Comparison of ENCODE assay signal across 21 cellular contexts in the genomic region with DNA sequence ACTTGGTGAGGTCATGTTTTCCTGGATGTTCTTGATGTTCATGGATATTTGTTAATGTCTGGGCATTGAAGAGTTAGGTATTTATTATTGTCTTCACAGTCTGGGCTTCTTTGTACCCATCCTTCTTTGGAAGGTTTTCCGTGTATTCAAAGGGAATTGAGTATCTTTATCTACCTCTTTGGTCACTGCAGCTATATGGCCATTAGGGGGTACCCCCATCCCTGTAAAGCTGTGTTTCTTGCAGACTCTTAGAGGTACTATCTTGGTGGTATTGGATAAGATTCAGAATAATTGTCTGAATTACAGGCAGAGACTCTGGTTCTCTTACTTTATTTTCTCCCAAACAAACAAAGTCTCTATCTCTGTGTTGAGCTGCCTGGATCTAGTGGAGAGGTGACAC.
DNase-seq lines count a peak whose midpoint lies in the region; ATAC-seq, FAIRE-seq and TF ChIP-seq lines count a peak whose summit lies in the region.
"Had no signal": no experiment of that assay in that cellular context is flagged by ENCODE, and none has a peak within 500 bp of the region (broad histone marks: within the 10 kb centered on the region; RNA-seq: fewer than 3 reads in every experiment).

No MANE protein-coding gene starts in this region.

- H3K27ac Mint-ChIP-seq in endodermal cell (no peak overlapping the region), Caco-2 (ENCODE audit: unreplicated experiment) (no peak overlapping the region)
- H3K27ac Mint-ChIP-seq: CD14-positive monocyte; CD4-positive, alpha-beta memory T cell had no signal

- TF ChIP-seq POLR2A in HepG2 (IDR thresholded peaks at IDR 0.05; ENCODE audit: insufficient read depth in 1 of 2, low read depth in 2 of 2, low read length in 2 of 2) (no peak), right lobe of liver (IDR thresholded peaks at IDR 0.05) (no peak)

- in situ Hi-C loops in HepG2 (cut with HindIII; ENCODE audit: extremely low pct_ligation_motif_present, low pct_unique_long_range_greater_than_20kb), result no loop called here

- H3K27ac ChIP-seq in HepG2 (ENCODE audit: extremely low read length, insufficient read depth, low read length) (no peak overlapping the region), right lobe of liver (no peak overlapping the region), endodermal cell (ENCODE audit: low read depth, low read length) (no peak overlapping the region), small intestine (ENCODE audit: low read depth in 1 of 2, low read length in 1 of 2) (no peak overlapping the region)
- H3K27ac ChIP-seq: 22Rv1, BLaER1, GM23248 had no signal

- H3K4me3 ChIP-seq in HepG2 (replicated peaks in 1 of 3; ENCODE audit: insufficient read depth in 1 of 3, low read depth in 2 of 3, low read length in 3 of 3) (no peak overlapping the region), right lobe of liver (no peak overlapping the region), endodermal cell (ENCODE audit: low read length) (no peak overlapping the region), small intestine (ENCODE audit: low read depth in 1 of 2, low read length in 2 of 2) (no peak overlapping the region), Caco-2 (ENCODE audit: low read depth, low read length) (no peak overlapping the region)
- H3K4me3 ChIP-seq: BLaER1, GM23248 had no signal

- POLR2A ChIA-PET in HepG2 (lab: Yijun Ruan, JAX) (interaction anchor here (0.6 kb wide), 1 partner anchor 20 kb away, joined by 3 read pairs; no protein-coding TSS in a partner anchor), Caco-2 (lab: Charles Lee) (no interaction called here)

- no peaks in the 10 kb centered on the region for H4K20me1 ChIP-seq in HepG2 (ENCODE audit: insufficient read depth, low read length)
- H4K20me1 ChIP-seq: BLaER1 had no signal

- FAIRE-seq in HepG2 (lab: Jason Lieb, UNC) (no peak), frontal cortex (lab: Jason Lieb, UNC) (no peak), small intestine (lab: Jason Lieb, UNC) (no peak)
- FAIRE-seq: G401.6, GM12891, GM19239 had no signal

- no peak overlapping the region for H3K4me2 ChIP-seq in HepG2 (ENCODE audit: low read depth, low read length)
- H3K4me2 ChIP-seq: BLaER1 had no signal

- no peak for DNase-seq in HepG2 (ENCODE audit: low spot score)
- DNase-seq in right lobe of liver, result no peak
- DNase-seq in endodermal cell, result peak; percentile 52
- peak; percentile 19 for DNase-seq in iPS-NIHi7 (ENCODE audit: extremely low spot score)
- DNase-seq in frontal cortex (ENCODE audit: low spot score in 2 of 2), result no peak
- no peak for DNase-seq in EL
- no peak for DNase-seq in small intestine
- no peak for DNase-seq in Caco-2
- DNase-seq: Calu3; CD4-positive, alpha-beta memory T cell; DMS 273 treated with DMSO at 0.1 percent for 48 hours; DMS53; DND-41; GM23248; H7 had no signal

- ATAC-seq in HepG2 (no peak), right lobe of liver (no peak)

- H3K9me3 ChIP-seq in HepG2 (ENCODE audit: low read length) (no peaks in the 10 kb centered on the region), right lobe of liver (no peaks in the 10 kb centered on the region), endodermal cell (ENCODE audit: control insufficient read depth, low read length) (no peaks in the 10 kb centered on the region), small intestine (ENCODE audit: control insufficient read depth, low read depth) (no peaks in the 10 kb centered on the region), Caco-2 (no peaks in the 10 kb centered on the region)

- H3K4me1 Mint-ChIP-seq in endodermal cell, result no peaks in the 10 kb centered on the region
- no peaks in the 10 kb centered on the region for H3K4me1 Mint-ChIP-seq in Caco-2 (ENCODE audit: low read depth, unreplicated experiment)
- H3K4me1 Mint-ChIP-seq: CD14-positive monocyte; CD4-positive, alpha-beta memory T cell had no signal

- H3K9me3 Mint-ChIP-seq in endodermal cell (peaks cover 3% of the 10 kb centered on the region), Caco-2 (ENCODE audit: unreplicated experiment) (peaks cover 10% of the 10 kb centered on the region)

- CTCF ChIA-PET in HepG2 (lab: Yijun Ruan, JAX; ENCODE audit: low intra/inter-chr PET ratio, low total read pairs) (no interaction called here), Caco-2 (lab: Charles Lee) (no interaction called here)

- no peaks in the 10 kb centered on the region for H3K4me1 ChIP-seq in HepG2 (ENCODE audit: insufficient read depth, low read length)
- no peaks in the 10 kb centered on the region for H3K4me1 ChIP-seq in right lobe of liver
- H3K4me1 ChIP-seq in endodermal cell (ENCODE audit: control insufficient read depth, insufficient read depth, low read length), result no peaks in the 10 kb centered on the region
- H3K4me1 ChIP-seq in small intestine (ENCODE audit: control insufficient read depth in 2 of 2, insufficient read depth in 1 of 2, low read depth in 1 of 2, low read length in 1 of 2), result no peaks in the 10 kb centered on the region
- H3K4me1 ChIP-seq in Caco-2, result no peaks in the 10 kb centered on the region
- H3K4me1 ChIP-seq: BLaER1 had no signal

- no peaks in the 10 kb centered on the region for H3K27me3 Mint-ChIP-seq in endodermal cell (ENCODE audit: insufficient read depth)
- H3K27me3 Mint-ChIP-seq in Caco-2 (ENCODE audit: insufficient read depth, unreplicated experiment), result peaks cover 4% of the 10 kb centered on the region
- H3K27me3 Mint-ChIP-seq: CD4-positive, alpha-beta memory T cell had no signal

- no peak for TF ChIP-seq EP300 in HepG2 (IDR thresholded peaks at IDR 0.05; ENCODE audit: low read depth in 2 of 2, low read length in 2 of 2)
- no peak for TF ChIP-seq EP300 in HepG2 (CRISPR knock-in tag; IDR thresholded peaks at IDR 0.05; ENCODE audit: borderline replicate concordance)

- H2AFZ ChIP-seq in HepG2 (ENCODE audit: low read length), result no peak overlapping the region
- H2AFZ ChIP-seq: GM23248 had no signal

- intact Hi-C loops in HepG2 (cut with micrococcal nuclease; ENCODE audit: unreplicated experiment) (no loop called here), right lobe of liver (cut with DNase I) (no loop called here), Caco-2 (cut with micrococcal nuclease; ENCODE audit: unreplicated experiment) (no loop called here)

- H3K27me3 ChIP-seq in HepG2 (ENCODE audit: control insufficient read depth in 1 of 2, insufficient read depth in 2 of 2, low read length in 2 of 2) (no peaks in the 10 kb centered on the region), right lobe of liver (no peaks in the 10 kb centered on the region), endodermal cell (ENCODE audit: control insufficient read depth, insufficient read depth, low read length, poor library complexity, severe bottlenecking) (no peaks in the 10 kb centered on the region), small intestine (ENCODE audit: control insufficient read depth in 2 of 2, insufficient read depth in 2 of 2, low read length in 2 of 2) (no peaks in the 10 kb centered on the region), Caco-2 (replicated peaks; ENCODE audit: control insufficient read depth, insufficient read depth, low read length) (no peaks in the 10 kb centered on the region)
- H3K27me3 ChIP-seq: BLaER1 had no signal

- H3K36me3 ChIP-seq in HepG2 (replicated peaks in 1 of 2; ENCODE audit: control insufficient read depth in 1 of 2, insufficient read depth in 2 of 2, low read length in 2 of 2), result no peaks in the 10 kb centered on the region
- no peaks in the 10 kb centered on the region for H3K36me3 ChIP-seq in right lobe of liver
- H3K36me3 ChIP-seq in endodermal cell (ENCODE audit: control insufficient read depth, insufficient read depth, low read length), result no peaks in the 10 kb centered on the region
- no peaks in the 10 kb centered on the region for H3K36me3 ChIP-seq in small intestine (ENCODE audit: control insufficient read depth in 2 of 2, insufficient read depth in 2 of 2, low read length in 2 of 2)
- no peaks in the 10 kb centered on the region for H3K36me3 ChIP-seq in Caco-2 (ENCODE audit: control insufficient read depth, insufficient read depth, low read length)
- H3K36me3 ChIP-seq: BLaER1 had no signal

- TF ChIP-seq RAD21 in HepG2 (CRISPR knock-in tag; IDR thresholded peaks at IDR 0.05), result no peak

- no peaks in the 10 kb centered on the region for H3K36me3 Mint-ChIP-seq in endodermal cell (ENCODE audit: low read depth)
- no peaks in the 10 kb centered on the region for H3K36me3 Mint-ChIP-seq in Caco-2 (ENCODE audit: insufficient read depth, unreplicated experiment)
- H3K36me3 Mint-ChIP-seq: CD14-positive monocyte; CD4-positive, alpha-beta memory T cell had no signal

- no peak overlapping the region for H3K9ac ChIP-seq in HepG2 (ENCODE audit: insufficient read depth, low read depth, low read length)
- H3K9ac ChIP-seq in endodermal cell (ENCODE audit: extremely low read depth, low read length, poor library complexity, severe bottlenecking), result no peak overlapping the region
- H3K9ac ChIP-seq: BLaER1, GM23248 had no signal

- H3K4me3 Mint-ChIP-seq in endodermal cell (no peak overlapping the region), Caco-2 (ENCODE audit: unreplicated experiment) (no peak overlapping the region)
- H3K4me3 Mint-ChIP-seq: CD14-positive monocyte; CD4-positive, alpha-beta memory T cell had no signal

- BruUV-seq in HepG2 (replicated peaks; lab: Mats Ljungman, UMichigan) (no TSS peak), Caco-2 (replicated peaks; lab: Mats Ljungman, UMichigan) (no TSS peak)

- WGBS in HepG2 (ENCODE audit: low lambda C conversion rate), result 8% methylated on average over 1 of the region's 1 CpG
- WGBS in right lobe of liver (ENCODE audit: insufficient coverage, low coverage, low lambda C conversion rate, missing lambda C conversion rate), result 17% methylated on average over 1 of the region's 1 CpG
- WGBS in endodermal cell (ENCODE audit: insufficient coverage in 1 of 2, insufficient read length in 1 of 2), 2 experiments, result 78% methylated on average over 1 of the region's 1 CpG; no CpG with 5 or more reads in 1 of the 2 experiments
- 58 to 69% (median 66%) methylated on average over 1 of the region's 1 CpG for WGBS in small intestine, 3 donors

- TF ChIP-seq CTCF in HepG2 (CRISPR knock-in tag; IDR thresholded peaks at IDR 0.05) (0 out of 2 replicates have a peak, but pooled peaks have one; percentile 9), right lobe of liver (IDR thresholded peaks at IDR 0.05) (no peak), endodermal cell (conservative IDR thresholded peaks at IDR 0.05) (peak; percentile 70), Caco-2 (IDR thresholded peaks at IDR 0.05; ENCODE audit: insufficient read depth in 1 of 2, low read depth in 1 of 2, low read length in 1 of 2, severe bottlenecking in 1 of 2, unreplicated experiment in 1 of 2) (no peak)

- H3K79me2 ChIP-seq in HepG2 (ENCODE audit: insufficient read depth, low read length), result no peaks in the 10 kb centered on the region

TF ChIP-seq in HepG2, 621 proteins besides CTCF, POLR2A, EP300 and RAD21 (continues in another document):
- no peak for TF ChIP-seq ZNF274 (CRISPR knock-in tag; IDR thresholded peaks at IDR 0.05)
- no peak for TF ChIP-seq ZNF432 (CRISPR knock-in tag; IDR thresholded peaks at IDR 0.05; ENCODE audit: borderline replicate concordance)
- TF ChIP-seq ZNF484 (CRISPR knock-in tag; IDR thresholded peaks at IDR 0.05; ENCODE audit: borderline replicate concordance, low read depth), result no peak
- no peak for TF ChIP-seq GATA4 (IDR thresholded peaks at IDR 0.05; ENCODE audit: borderline replicate concordance, low read depth)
- no peak for TF ChIP-seq NFRKB (IDR thresholded peaks at IDR 0.05)
- no peak for TF ChIP-seq GFI1 (CRISPR knock-in tag; IDR thresholded peaks at IDR 0.05; ENCODE audit: borderline replicate concordance)
- TF ChIP-seq ZNF224 (CRISPR knock-in tag; IDR thresholded peaks at IDR 0.05), result no peak

Comparison
In these comparisons a context has a peak if more than half of its experiments do, and no peak if none do; other contexts are left out.
1. CTCF ChIP-seq: peak in HepG2 (single experiment) and endodermal cell (single experiment); none in right lobe of liver (0 of 4) and Caco-2 (0 of 2).
2. DNase-seq: peak in endodermal cell (single experiment) and iPS-NIHi7 (single experiment); none in HepG2 (single experiment), right lobe of liver (0 of 3), frontal cortex (0 of 2), EL (single experiment), small intestine (single experiment) and Caco-2 (0 of 2).